ENCODE assay signal across 22 cellular contexts in genomic region chr15:57718309-57718708, GRCh38.
"Had no signal": no experiment of that assay in that cellular context is flagged by ENCODE, and none has a peak within 500 bp of the region (broad histone marks: within the 10 kb centered on the region; RNA-seq: fewer than 3 reads in every experiment).

No MANE protein-coding gene starts in this region.

- FAIRE-seq: endothelial cell of umbilical vein, frontal cortex, kidney had no signal

- H3K4me1 ChIP-seq: colonic mucosa, foreskin keratinocyte, left lung, lower lobe of right lung had no signal

- H3K27me3 ChIP-seq: colonic mucosa, esophagus muscularis mucosa, foreskin keratinocyte, gastroesophageal sphincter, heart left ventricle, hepatocyte, left lung had no signal

- H3K27ac ChIP-seq: colonic mucosa, esophagus muscularis mucosa, foreskin keratinocyte, gastroesophageal sphincter, heart left ventricle, hepatocyte, left lung, lower lobe of right lung had no signal

- DNase-seq: colonic mucosa; cortex of kidney; effector CD4-positive, alpha-beta T cell; effector memory CD4-positive, alpha-beta T cell; foreskin keratinocyte; heart left ventricle; hypothalamus; immature natural killer cell; islet precursor cell; kidney; kidney glomerular epithelial cell; left lung; left ventricle myocardium superior; lower lobe of right lung; mesenchymal stem cell; mucosa of descending colon; naive B cell had no signal

- H2AFZ ChIP-seq: hepatocyte had no signal

- ATAC-seq: foreskin keratinocyte, gastroesophageal sphincter, left lung, left ventricle myocardium superior, lower lobe of right lung, mucosa of descending colon had no signal

- H3K79me2 ChIP-seq: hepatocyte had no signal

- H3K9me3 ChIP-seq: colonic mucosa, esophagus muscularis mucosa, gastroesophageal sphincter, heart left ventricle, left lung, lower lobe of right lung, mucosa of descending colon had no signal

- H3K4me3 ChIP-seq: colonic mucosa, esophagus muscularis mucosa, gastroesophageal sphincter, heart left ventricle, hepatocyte, left lung, lower lobe of right lung, mucosa of descending colon had no signal

- H3K4me2 ChIP-seq: hepatocyte had no signal
